Comparison of ENCODE assay signal across 21 cellular contexts in genomic region chr9:101353683-101354082, GRCh38. TPM values are rescaled to one million over a fixed set of nuclear protein-coding genes. Genes with fewer than 3 reads are reported as not detected.
"Had no signal": no experiment of that assay in that cellular context is flagged by ENCODE, and none has a peak within 500 bp of the region (broad histone marks: within the 10 kb centered on the region; RNA-seq: fewer than 3 reads in every experiment).

No MANE protein-coding gene starts in this region.

- DNase-seq: IMR-90, Karpas-422, KG1, MM.1S, NCI-H1092 treated with DMSO at 0.1 percent for 48 hours, NCI-H1436, NCI-H187, NCI-H2029, NCI-H2081 treated with DMSO at 0.1 percent for 48 hours, NCI-H2171, NCI-H446, NCI-H510A, NCI-H524 treated with DMSO at 0.1 percent for 48 hours, NCI-H69, NCI-H774, Right ventricle myocardium superior, RPMI8226, SIG-M5, SK-N-SH, SW 1271 had no signal

- H3K9me3 ChIP-seq: SK-N-SH had no signal

- H3K9ac ChIP-seq: SK-N-SH had no signal

RNA-seq across cellular contexts. Expression of gene BAAT, which starts 31.1 kb away (rescaled TPM):
- total RNA-seq: IMR-90, M059J had no signal
- polyA plus RNA-seq: IMR-90 had no signal
